In the genomic region with DNA sequence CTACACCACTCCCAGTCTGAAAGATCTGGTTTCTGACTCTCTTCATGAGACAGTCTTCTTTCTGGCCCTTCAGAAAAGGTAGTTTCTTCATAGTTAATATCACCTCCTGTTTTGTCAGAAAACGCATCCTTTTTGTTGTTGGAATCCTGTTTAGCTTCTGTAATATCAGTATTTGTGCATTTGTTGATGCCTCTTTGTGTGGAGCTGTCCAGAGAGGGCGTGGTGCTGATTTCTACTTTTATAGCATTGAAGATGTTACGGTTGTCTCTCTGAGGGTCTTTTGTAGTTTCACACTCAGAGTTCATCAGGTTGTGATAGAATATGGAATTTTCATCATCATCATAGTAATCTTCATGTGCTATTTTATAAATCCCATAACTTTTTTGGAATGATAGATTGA, we compare ENCODE assay signal across 15 cellular contexts. TPM values are rescaled to one million over a fixed set of nuclear protein-coding genes. Genes with fewer than 3 reads are reported as not detected.
A peak's percentile ranks its signal among the peaks of the same experiment; 100 is the strongest.
DNase-seq lines count a peak whose midpoint lies in the region; ATAC-seq and TF ChIP-seq lines count a peak whose summit lies in the region.
"Had no signal": no experiment of that assay in that cellular context is flagged by ENCODE, and none has a peak within 500 bp of the region (broad histone marks: within the 10 kb centered on the region; RNA-seq: fewer than 3 reads in every experiment).

No MANE protein-coding gene starts in this region.

- no peak for TF ChIP-seq CTCF in cardiac muscle cell (IDR thresholded peaks at IDR 0.05; ENCODE audit: low read depth, low read length)
- TF ChIP-seq CTCF in testis (IDR thresholded peaks at IDR 0.05), result no peak

- no peak overlapping the region for H3K27ac Mint-ChIP-seq in effector memory CD8-positive, alpha-beta T cell
- H3K27ac Mint-ChIP-seq in T-helper 2 cell treated with Interferon-gamma antibody and Interleukin-4, amounts not matched to agents 5 μg/mL and 100 μg/mL, for 36 hours, result no peak overlapping the region
- H3K27ac Mint-ChIP-seq: activated T-helper 1 cell treated with anti-CD3 and anti-CD28 coated beads, Interleukin-12 subunit alpha, Interleukin-12 subunit beta, Interleukin-2, Interleukin-4 antibody, amounts not matched to agents 30 ng/mL and 10 ng/mL and 1 ng/mL, durations not matched to agents 14 hours and 24 hours and 36 hours had no signal

- no peak overlapping the region for H3K4me3 Mint-ChIP-seq in effector memory CD8-positive, alpha-beta T cell
- no peak overlapping the region for H3K4me3 Mint-ChIP-seq in T-helper 2 cell treated with Interferon-gamma antibody and Interleukin-4, amounts not matched to agents 5 μg/mL and 100 μg/mL, for 36 hours
- H3K4me3 Mint-ChIP-seq: activated T-helper 1 cell treated with anti-CD3 and anti-CD28 coated beads, Interleukin-12 subunit alpha, Interleukin-12 subunit beta, Interleukin-2, Interleukin-4 antibody, amounts not matched to agents 30 ng/mL and 10 ng/mL and 1 ng/mL, durations not matched to agents 14 hours and 24 hours and 36 hours had no signal

- H3K36me3 Mint-ChIP-seq in effector memory CD8-positive, alpha-beta T cell (ENCODE audit: insufficient read depth), result no peaks in the 10 kb centered on the region
- H3K36me3 Mint-ChIP-seq in T-helper 2 cell treated with Interferon-gamma antibody and Interleukin-4, amounts not matched to agents 5 μg/mL and 100 μg/mL, for 36 hours (ENCODE audit: low read depth), result no peaks in the 10 kb centered on the region

- H3K9me3 Mint-ChIP-seq in effector memory CD8-positive, alpha-beta T cell, result peaks cover 0 to 2% of the 10 kb centered on the region in 2 donors
- no peaks in the 10 kb centered on the region for H3K9me3 Mint-ChIP-seq in T-helper 2 cell treated with Interferon-gamma antibody and Interleukin-4, amounts not matched to agents 5 μg/mL and 100 μg/mL, for 36 hours
- H3K9me3 Mint-ChIP-seq: activated T-helper 1 cell treated with anti-CD3 and anti-CD28 coated beads, Interleukin-12 subunit alpha, Interleukin-12 subunit beta, Interleukin-2, Interleukin-4 antibody, amounts not matched to agents 30 ng/mL and 10 ng/mL and 1 ng/mL, durations not matched to agents 14 hours and 24 hours and 36 hours had no signal

- H3K27ac ChIP-seq in cardiac muscle cell (no peak overlapping the region), SK-N-MC (no peak overlapping the region), testis (no peak overlapping the region)

- WGBS in testis, 2 donors, result 13% methylated on average over 3 of the region's 3 CpGs

- intact Hi-C loops in Right ventricle myocardium superior (cut with DNase I) (no loop called here), testis (cut with DNase I; ENCODE audit: low total_unique reads) (no loop called here), left cardiac atrium (cut with DNase I) (no loop called here)

- ATAC-seq in Right ventricle myocardium superior (ENCODE audit: poor library complexity) (no peak), left cardiac atrium (no peak)
- ATAC-seq in effector memory CD8-positive, alpha-beta T cell (replicated peaks), result no peak
- ATAC-seq: mucosa of descending colon; stimulated activated naive CD8-positive, alpha-beta T cell treated with anti-CD3 and anti-CD28 coated beads, Interleukin-15, Interleukin-2, amounts not matched to agents 100 U/mL and 50 U/mL, for 24 hours had no signal

- H3K4me1 Mint-ChIP-seq in effector memory CD8-positive, alpha-beta T cell (ENCODE audit: low read depth in 2 of 2), result no peaks in the 10 kb centered on the region
- no peaks in the 10 kb centered on the region for H3K4me1 Mint-ChIP-seq in T-helper 2 cell treated with Interferon-gamma antibody and Interleukin-4, amounts not matched to agents 5 μg/mL and 100 μg/mL, for 36 hours (ENCODE audit: low read depth)

- DNase-seq in cardiac muscle cell (ENCODE audit: low read depth in 1 of 2, low spot score in 1 of 2) (peak; percentile 8 to 66), Right ventricle myocardium superior (no peak), SK-N-MC (ENCODE audit: low read depth, low spot score) (peak; percentile 18), fibroblast of peridontal ligament (ENCODE audit: extremely low read depth) (peak; percentile 4), testis (peak; percentile 46), left cardiac atrium (no peak)
- DNase-seq in effector memory CD8-positive, alpha-beta T cell, result no peak
- no peak for DNase-seq in T-helper 2 cell treated with Interferon-gamma antibody and Interleukin-4, amounts not matched to agents 5 μg/mL and 100 μg/mL, for 36 hours (ENCODE audit: low spot score)
- DNase-seq: NCI-H2171 treated with DMSO at 0.1 percent for 48 hours; stimulated activated CD4-positive, alpha-beta T cell treated with anti-CD3 and anti-CD28 coated beads, Interleukin-4, amount 100 ng/mL, for 24 hours; stimulated activated naive CD8-positive, alpha-beta T cell treated with anti-CD3 and anti-CD28 coated beads, Interleukin-15, Interleukin-2, amounts not matched to agents 100 U/mL and 50 U/mL, for 24 hours had no signal

- no peak for TF ChIP-seq POLR2A in testis (IDR thresholded peaks at IDR 0.05)

- H3K27me3 ChIP-seq in cardiac muscle cell (peaks cover 15% of the 10 kb centered on the region), testis (no peaks in the 10 kb centered on the region)

- no peaks in the 10 kb centered on the region for H3K4me1 ChIP-seq in cardiac muscle cell (ENCODE audit: low read depth)
- H3K4me1 ChIP-seq in testis, result no peaks in the 10 kb centered on the region

- no peak overlapping the region for H3K4me3 ChIP-seq in cardiac muscle cell
- H3K4me3 ChIP-seq in SK-N-MC, result no peak overlapping the region
- H3K4me3 ChIP-seq in testis, result no peak overlapping the region
- H3K4me3 ChIP-seq: mucosa of descending colon had no signal

- H3K9me3 ChIP-seq in cardiac muscle cell (ENCODE audit: low read depth), result no peaks in the 10 kb centered on the region
- H3K9me3 ChIP-seq in SK-N-MC (ENCODE audit: low read depth, low read length), result no peaks in the 10 kb centered on the region
- H3K9me3 ChIP-seq in testis, result no peaks in the 10 kb centered on the region
- H3K9me3 ChIP-seq: mucosa of descending colon had no signal

- no peak overlapping the region for H3K9ac ChIP-seq in SK-N-MC (ENCODE audit: insufficient read length)

- no peaks in the 10 kb centered on the region for H3K27me3 Mint-ChIP-seq in effector memory CD8-positive, alpha-beta T cell
- H3K27me3 Mint-ChIP-seq in T-helper 2 cell treated with Interferon-gamma antibody and Interleukin-4, amounts not matched to agents 5 μg/mL and 100 μg/mL, for 36 hours (ENCODE audit: low read depth), result peaks cover 4% of the 10 kb centered on the region

- H3K36me3 ChIP-seq in cardiac muscle cell, result no peaks in the 10 kb centered on the region
- no peaks in the 10 kb centered on the region for H3K36me3 ChIP-seq in SK-N-MC (ENCODE audit: insufficient read depth, low read length)
- H3K36me3 ChIP-seq in testis (ENCODE audit: low read depth, missing control alignments), result no peaks in the 10 kb centered on the region

RNA-seq across cellular contexts. Expression of a gene that starts 8.9 kb away (rescaled TPM):
- total RNA-seq in cardiac muscle cell, result not detected in 2 replicates
- not detected in 2 replicates for polyA plus RNA-seq in cardiac muscle cell
- not detected for total RNA-seq in Right ventricle myocardium superior
- total RNA-seq in testis, result under 1 TPM; 0.31 to 0.37 TPM
- 0.61 TPM for polyA plus RNA-seq in testis (ENCODE audit: insufficient read depth, low read depth, low replicate concordance)
- not detected for total RNA-seq in left cardiac atrium
- total RNA-seq: activated T-helper 1 cell treated with anti-CD3 and anti-CD28 coated beads, Interleukin-12 subunit alpha, Interleukin-12 subunit beta, Interleukin-2, Interleukin-4 antibody, amounts not matched to agents 30 ng/mL and 10 ng/mL and 1 ng/mL, durations not matched to agents 14 hours and 24 hours and 36 hours; epithelial cell of proximal tubule; mucosa of descending colon; pulmonary artery endothelial cell had no signal

Comparison
In these comparisons a context has a peak if more than half of its experiments do, and no peak if none do; other contexts are left out.
1. DNase-seq: peak in cardiac muscle cell (2 of 2), SK-N-MC (single experiment), fibroblast of peridontal ligament (single experiment) and testis (single experiment); none in Right ventricle myocardium superior (single experiment), effector memory CD8-positive, alpha-beta T cell (0 of 3), left cardiac atrium (single experiment) and T-helper 2 cell treated with Interferon-gamma antibody and Interleukin-4, amounts not matched to agents 5 μg/mL and 100 μg/mL, for 36 hours (single experiment).